1 cellular context compared by ENCODE assay signal in genomic region chr17:27747462-27748359, GRCh38.
TF ChIP-seq lines count a peak whose summit lies in the region.

No MANE protein-coding gene starts in this region.

TF ChIP-seq in K562, 482 proteins besides CTCF, POLR2A, EP300 and RAD21 (continued from another document):
- no peak for TF ChIP-seq ZBTB43 (CRISPR knock-in tag; IDR thresholded peaks at IDR 0.05)
- TF ChIP-seq SAFB2 (IDR thresholded peaks at IDR 0.05; ENCODE audit: borderline replicate concordance, low read depth, low read length, severe bottlenecking), result no peak
- peak in 1 of 3 experiments; percentile 38 for TF ChIP-seq YY1 (IDR thresholded peaks at IDR 0.05; ENCODE audit: borderline replicate concordance in 1 of 3, control insufficient read depth in 1 of 3, extremely low read depth in 1 of 3, insufficient read depth in 3 of 3, insufficient read length in 1 of 3, insufficient replicate concordance in 2 of 3, low read depth in 1 of 3, low read length in 2 of 3)
- TF ChIP-seq TEAD2 (tag; IDR thresholded peaks at IDR 0.05), result peak; percentile 98
- no peak for TF ChIP-seq NR4A1 (CRISPR knock-in tag; IDR thresholded peaks at IDR 0.05)
- no peak for TF ChIP-seq NR4A1 (tag; IDR thresholded peaks at IDR 0.05)
- TF ChIP-seq, protein P1, sequence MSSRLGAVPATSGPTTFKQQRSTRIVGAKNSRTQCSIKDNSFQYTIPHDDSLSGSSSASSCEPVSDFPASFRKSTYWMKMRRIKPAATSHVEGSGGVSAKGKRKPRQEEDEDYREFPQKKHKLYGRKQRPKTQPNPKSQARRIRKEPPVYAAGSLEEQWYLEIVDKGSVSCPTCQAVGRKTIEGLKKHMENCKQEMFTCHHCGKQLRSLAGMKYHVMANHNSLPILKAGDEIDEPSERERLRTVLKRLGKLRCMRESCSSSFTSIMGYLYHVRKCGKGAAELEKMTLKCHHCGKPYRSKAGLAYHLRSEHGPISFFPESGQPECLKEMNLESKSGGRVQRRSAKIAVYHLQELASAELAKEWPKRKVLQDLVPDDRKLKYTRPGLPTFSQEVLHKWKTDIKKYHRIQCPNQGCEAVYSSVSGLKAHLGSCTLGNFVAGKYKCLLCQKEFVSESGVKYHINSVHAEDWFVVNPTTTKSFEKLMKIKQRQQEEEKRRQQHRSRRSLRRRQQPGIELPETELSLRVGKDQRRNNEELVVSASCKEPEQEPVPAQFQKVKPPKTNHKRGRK (tag; IDR thresholded peaks at IDR 0.05), result no peak
- no peak for TF ChIP-seq SAFB (IDR thresholded peaks at IDR 0.05; ENCODE audit: borderline replicate concordance, low read depth, low read length)
- TF ChIP-seq MEF2D (tag; conservative IDR thresholded peaks at IDR 0.05; ENCODE audit: low read depth), result no peak
- no peak for TF ChIP-seq MCM7 (IDR thresholded peaks at IDR 0.05)
- TF ChIP-seq, protein P2, sequence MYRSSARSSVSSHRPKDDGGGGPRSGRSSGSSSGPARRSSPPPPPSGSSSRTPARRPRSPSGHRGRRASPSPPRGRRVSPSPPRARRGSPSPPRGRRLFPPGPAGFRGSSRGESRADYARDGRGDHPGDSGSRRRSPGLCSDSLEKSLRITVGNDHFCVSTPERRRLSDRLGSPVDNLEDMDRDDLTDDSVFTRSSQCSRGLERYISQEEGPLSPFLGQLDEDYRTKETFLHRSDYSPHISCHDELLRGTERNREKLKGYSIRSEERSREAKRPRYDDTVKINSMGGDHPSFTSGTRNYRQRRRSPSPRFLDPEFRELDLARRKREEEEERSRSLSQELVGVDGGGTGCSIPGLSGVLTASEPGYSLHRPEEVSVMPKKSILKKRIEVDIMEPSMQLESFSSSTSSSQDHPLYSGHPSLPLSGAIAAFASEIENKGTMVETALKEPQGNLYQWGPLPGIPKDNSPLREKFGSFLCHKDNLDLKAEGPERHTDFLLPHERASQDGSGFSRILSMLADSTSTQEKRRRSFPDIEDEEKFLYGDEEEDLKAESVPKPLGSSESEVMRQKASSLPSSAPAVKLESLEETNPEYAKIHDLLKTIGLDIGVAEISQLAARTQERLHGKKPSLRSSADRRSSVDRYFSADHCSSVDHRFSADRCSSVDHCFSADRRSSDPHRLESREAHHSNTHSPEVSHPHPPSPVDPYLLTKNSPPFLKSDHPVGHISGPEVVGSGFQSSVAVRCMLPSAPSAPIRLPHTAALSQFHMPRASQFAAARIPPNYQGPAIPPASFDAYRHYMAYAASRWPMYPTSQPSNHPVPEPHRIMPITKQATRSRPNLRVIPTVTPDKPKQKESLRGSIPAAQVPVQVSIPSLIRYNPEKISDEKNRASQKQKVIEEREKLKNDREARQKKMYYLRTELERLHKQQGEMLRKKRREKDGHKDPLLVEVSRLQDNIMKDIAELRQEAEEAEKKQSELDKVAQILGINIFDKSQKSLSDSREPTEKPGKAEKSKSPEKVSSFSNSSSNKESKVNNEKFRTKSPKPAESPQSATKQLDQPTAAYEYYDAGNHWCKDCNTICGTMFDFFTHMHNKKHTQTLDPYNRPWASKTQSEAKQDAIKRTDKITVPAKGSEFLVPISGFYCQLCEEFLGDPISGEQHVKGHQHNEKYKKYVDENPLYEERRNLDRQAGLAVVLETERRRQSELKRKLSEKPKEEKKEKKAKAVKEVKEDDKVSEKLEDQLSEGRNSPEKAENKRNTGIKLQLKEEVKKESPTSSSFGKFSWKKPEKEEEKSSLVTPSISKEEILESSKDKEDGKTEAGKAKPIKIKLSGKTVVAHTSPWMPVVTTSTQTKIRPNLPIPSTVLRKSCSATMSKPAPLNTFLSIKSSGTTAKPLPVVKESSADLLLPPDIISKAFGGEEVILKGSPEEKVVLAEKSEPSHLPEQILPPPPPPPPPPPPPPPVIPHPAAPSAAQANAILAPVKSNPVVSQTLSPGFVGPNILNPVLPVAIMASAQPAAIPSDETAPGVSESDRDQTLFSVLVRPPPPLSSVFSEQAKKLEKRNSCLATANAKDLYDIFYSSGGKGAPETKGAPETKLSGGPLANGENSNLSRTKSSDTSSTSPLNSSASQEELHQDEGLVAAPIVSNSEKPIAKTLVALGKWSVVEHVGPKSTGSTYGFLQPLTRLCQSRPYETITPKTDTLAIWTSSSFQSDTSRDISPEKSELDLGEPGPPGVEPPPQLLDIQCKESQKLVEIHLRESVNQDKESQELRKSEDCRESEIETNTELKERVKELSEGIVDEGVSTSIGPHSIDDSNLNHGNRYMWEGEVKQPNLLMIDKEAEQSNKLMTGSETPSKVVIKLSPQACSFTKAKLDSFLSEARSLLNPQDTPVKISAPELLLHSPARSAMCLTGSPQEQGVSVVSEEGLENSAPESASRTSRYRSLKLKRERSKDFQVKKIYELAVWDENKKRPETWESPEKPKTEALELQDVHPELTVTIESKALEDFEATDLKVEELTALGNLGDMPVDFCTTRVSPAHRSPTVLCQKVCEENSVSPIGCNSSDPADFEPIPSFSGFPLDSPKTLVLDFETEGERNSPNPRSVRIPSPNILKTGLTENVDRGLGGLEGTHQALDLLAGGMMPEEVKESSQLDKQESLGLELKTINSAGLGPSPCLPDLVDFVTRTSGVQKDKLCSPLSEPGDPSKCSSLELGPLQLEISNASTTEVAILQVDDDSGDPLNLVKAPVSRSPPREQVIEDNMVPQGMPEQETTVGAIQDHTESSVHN (IDR thresholded peaks at IDR 0.05; ENCODE audit: borderline replicate concordance in 1 of 2, low read depth in 1 of 2), result no peak
- no peak for TF ChIP-seq BRF2 (IDR thresholded peaks at IDR 0.05; ENCODE audit: borderline replicate concordance, insufficient read depth, insufficient read length)
- TF ChIP-seq KDM1A (IDR thresholded peaks at IDR 0.05), result peak in 1 of 2 experiments; percentile 57; a peak in 1 of 4 replicates
- peak; percentile 16; the same call in 1 of the 2 replicates for TF ChIP-seq CTBP1 (IDR thresholded peaks at IDR 0.05; ENCODE audit: borderline replicate concordance)
- no peak for TF ChIP-seq NRF1 (conservative IDR thresholded peaks at IDR 0.05 in 1 of 2, IDR thresholded peaks at IDR 0.05 in 1 of 2)
- no peak for TF ChIP-seq PTRF (tag; IDR thresholded peaks at IDR 0.05)
- TF ChIP-seq NR2C2 (CRISPR knock-in tag; IDR thresholded peaks at IDR 0.05), result no peak
- peak; percentile 80 for TF ChIP-seq NR2C2 (tag; IDR thresholded peaks at IDR 0.05)
- TF ChIP-seq RCOR1 (IDR thresholded peaks at IDR 0.05; ENCODE audit: borderline replicate concordance in 1 of 2, low read depth in 2 of 2, low read length in 2 of 2), result 0 out of 4 replicates have a peak, but pooled peaks of 1 of the 2 experiments have one; percentile 36
- peak; percentile 14 for TF ChIP-seq CTCFL (IDR thresholded peaks at IDR 0.05; ENCODE audit: borderline replicate concordance, insufficient read depth, low read depth, low read length, poor library complexity, severe bottlenecking)
- no peak for TF ChIP-seq ZNF212 (CRISPR knock-in tag; IDR thresholded peaks at IDR 0.05)
- peak; percentile 52; the same call in 1 of the 2 replicates for TF ChIP-seq ETV1 (tag; conservative IDR thresholded peaks at IDR 0.05; ENCODE audit: low read depth)
- TF ChIP-seq GATAD2B (IDR thresholded peaks at IDR 0.05; ENCODE audit: borderline replicate concordance), result no peak
- TF ChIP-seq ZFPM2 (CRISPR knock-in tag; IDR thresholded peaks at IDR 0.05), result no peak
- TF ChIP-seq ZNF263 (CRISPR knock-in tag; IDR thresholded peaks at IDR 0.05; ENCODE audit: borderline replicate concordance), result no peak
- no peak for TF ChIP-seq ZNF347 (CRISPR knock-in tag; IDR thresholded peaks at IDR 0.05; ENCODE audit: low read depth)
- TF ChIP-seq BRCA1 (IDR thresholded peaks at IDR 0.05), result no peak
- no peak for TF ChIP-seq BRCA1 (CRISPR knock-in tag; IDR thresholded peaks at IDR 0.05)
- 0 out of 2 replicates have a peak, but pooled peaks have one; percentile 20 for TF ChIP-seq ZEB2 (IDR thresholded peaks at IDR 0.05)
- no peak for TF ChIP-seq ZFX (CRISPR knock-in tag; IDR thresholded peaks at IDR 0.05)
- no peak for TF ChIP-seq RFX7 (CRISPR knock-in tag; IDR thresholded peaks at IDR 0.05)
- TF ChIP-seq ATF7 (IDR thresholded peaks at IDR 0.05), result no peak
- TF ChIP-seq USF1 (CRISPR knock-in tag; IDR thresholded peaks at IDR 0.05), result no peak
